ENCODE assay signal across 15 cellular contexts in the genomic region with DNA sequence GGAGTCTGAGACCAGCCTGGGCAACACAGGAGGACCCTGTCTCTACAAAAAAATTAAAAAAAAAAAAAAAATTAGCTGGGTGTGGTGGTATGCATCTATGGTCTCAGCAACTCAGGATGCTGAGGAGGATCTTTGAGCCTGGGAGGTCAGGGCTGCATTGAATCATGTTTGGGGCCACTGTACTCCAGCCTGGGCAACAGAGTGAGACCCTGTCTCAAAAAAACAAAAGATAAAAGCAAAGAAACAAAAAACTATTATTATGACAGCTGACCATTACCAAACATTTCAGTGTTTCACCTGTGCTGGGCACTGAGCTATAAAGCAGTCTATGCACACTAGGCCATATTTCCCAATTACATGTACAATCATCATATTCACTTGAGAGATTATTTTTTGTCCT. TPM values are rescaled to one million over a fixed set of nuclear protein-coding genes. Genes with fewer than 3 reads are reported as not detected.
DNase-seq lines count a peak whose midpoint lies in the region; TF ChIP-seq lines count a peak whose summit lies in the region.
"Had no signal": no experiment of that assay in that cellular context is flagged by ENCODE, and none has a peak within 500 bp of the region (broad histone marks: within the 10 kb centered on the region; RNA-seq: fewer than 3 reads in every experiment).

No MANE protein-coding gene starts in this region.

- H3K9me3 Mint-ChIP-seq in activated naive CD4-positive, alpha-beta T cell treated with anti-CD3 and anti-CD28 coated beads, Interleukin-2, amount 10 ng/mL, durations not matched to agents 7 days and 5 days, result no peaks in the 10 kb centered on the region
- no peaks in the 10 kb centered on the region for H3K9me3 Mint-ChIP-seq in activated CD4-positive, alpha-beta memory T cell treated with anti-CD3 and anti-CD28 coated beads, Interleukin-2, amount 10 ng/mL, durations not matched to agents 7 days and 5 days
- no peaks in the 10 kb centered on the region for H3K9me3 Mint-ChIP-seq in immature natural killer cell
- H3K9me3 Mint-ChIP-seq: neural progenitor cell had no signal

- H3K27me3 Mint-ChIP-seq in activated naive CD4-positive, alpha-beta T cell treated with anti-CD3 and anti-CD28 coated beads, Interleukin-2, amount 10 ng/mL, durations not matched to agents 7 days and 5 days, result no peaks in the 10 kb centered on the region
- no peaks in the 10 kb centered on the region for H3K27me3 Mint-ChIP-seq in activated CD4-positive, alpha-beta memory T cell treated with anti-CD3 and anti-CD28 coated beads, Interleukin-2, amount 10 ng/mL, durations not matched to agents 7 days and 5 days
- H3K27me3 Mint-ChIP-seq in immature natural killer cell (ENCODE audit: low read depth in 3 of 3), result peaks cover 0 to 10% (median 2%) of the 10 kb centered on the region in 3 donors

- POLR2A ChIA-PET in activated CD4-positive, alpha-beta memory T cell treated with anti-CD3 and anti-CD28 coated beads, Interleukin-2, amount 10 ng/mL, durations not matched to agents 7 days and 5 days (lab: Charles Lee), result interaction anchor here (1.5 to 10.1 kb wide), 6 partner anchors 9 to 47 kb away, joined by 4 to 206 read pairs (median 64); partner anchors contain the start of gene BCL2L1

- H3K27ac Mint-ChIP-seq in activated naive CD4-positive, alpha-beta T cell treated with anti-CD3 and anti-CD28 coated beads, Interleukin-2, amount 10 ng/mL, durations not matched to agents 7 days and 5 days, result peak overlapping the region; percentile 98
- peak overlapping the region; percentile 93 for H3K27ac Mint-ChIP-seq in activated CD4-positive, alpha-beta memory T cell treated with anti-CD3 and anti-CD28 coated beads, Interleukin-2, amount 10 ng/mL, durations not matched to agents 7 days and 5 days
- H3K27ac Mint-ChIP-seq in immature natural killer cell, result peak overlapping the region; percentile 98 to 100 (median 100)
- H3K27ac Mint-ChIP-seq: neural progenitor cell had no signal

- H3K36me3 Mint-ChIP-seq in activated naive CD4-positive, alpha-beta T cell treated with anti-CD3 and anti-CD28 coated beads, Interleukin-2, amount 10 ng/mL, durations not matched to agents 7 days and 5 days, result peaks cover 59% of the 10 kb centered on the region
- peaks cover 59% of the 10 kb centered on the region for H3K36me3 Mint-ChIP-seq in activated CD4-positive, alpha-beta memory T cell treated with anti-CD3 and anti-CD28 coated beads, Interleukin-2, amount 10 ng/mL, durations not matched to agents 7 days and 5 days (ENCODE audit: low read depth)
- H3K36me3 Mint-ChIP-seq in immature natural killer cell, result peaks cover 2 to 21% (median 16%) of the 10 kb centered on the region in 3 donors

- no peak overlapping the region for H3K4me3 ChIP-seq in tibial artery
- H3K4me3 ChIP-seq: MG63, neural progenitor cell had no signal

- peak overlapping the region; percentile 88 to 97 for H3K27ac ChIP-seq in tibial artery
- H3K27ac ChIP-seq: neural progenitor cell had no signal

- peaks cover 6 to 100% (median 84%) of the 10 kb centered on the region in 4 donors for H3K4me1 ChIP-seq in tibial artery

- no peaks in the 10 kb centered on the region for H3K9me3 ChIP-seq in tibial artery
- H3K9me3 ChIP-seq: MG63 had no signal

- H3K4me1 Mint-ChIP-seq in activated naive CD4-positive, alpha-beta T cell treated with anti-CD3 and anti-CD28 coated beads, Interleukin-2, amount 10 ng/mL, durations not matched to agents 7 days and 5 days, result peaks cover 86% of the 10 kb centered on the region
- peaks cover 80% of the 10 kb centered on the region for H3K4me1 Mint-ChIP-seq in activated CD4-positive, alpha-beta memory T cell treated with anti-CD3 and anti-CD28 coated beads, Interleukin-2, amount 10 ng/mL, durations not matched to agents 7 days and 5 days
- H3K4me1 Mint-ChIP-seq in immature natural killer cell, result peaks cover 96 to 97% of the 10 kb centered on the region in 2 donors

- CTCF ChIA-PET in activated naive CD4-positive, alpha-beta T cell treated with anti-CD3 and anti-CD28 coated beads, Interleukin-2, amount 10 ng/mL, durations not matched to agents 7 days and 5 days (lab: Charles Lee), result interaction anchor here (1.1 to 9.4 kb wide), 4 partner anchors 11 to 50 kb away, joined by 3 to 95 read pairs (median 21); partner anchors contain the start of gene BCL2L1
- CTCF ChIA-PET in activated CD4-positive, alpha-beta memory T cell treated with anti-CD3 and anti-CD28 coated beads, Interleukin-2, amount 10 ng/mL, durations not matched to agents 7 days and 5 days (lab: Charles Lee), result interaction anchor here (2.1 to 5.3 kb wide), 5 partner anchors 11 to 61 kb away, joined by 9 to 109 read pairs (median 23); partner anchors contain the start of gene BCL2L1

- TF ChIP-seq CTCF in tibial artery (IDR thresholded peaks at IDR 0.05) (no peak), GM10266 (IDR thresholded peaks at IDR 0.05; ENCODE audit: control insufficient read depth, insufficient read depth, low read depth, missing control alignments) (no peak)

- no peaks in the 10 kb centered on the region for H3K27me3 ChIP-seq in tibial artery
- H3K27me3 ChIP-seq: MG63, neural progenitor cell had no signal

- peaks cover 0 to 9% (median 8%) of the 10 kb centered on the region in 3 donors for H3K36me3 ChIP-seq in tibial artery
- H3K36me3 ChIP-seq: neural progenitor cell had no signal

- no peak for DNase-seq in activated naive CD4-positive, alpha-beta T cell treated with anti-CD3 and anti-CD28 coated beads, Interleukin-2, amount 10 ng/mL, durations not matched to agents 7 days and 5 days
- no peak for DNase-seq in activated naive CD4-positive, alpha-beta T cell treated with anti-CD3 and anti-CD28 coated beads, Interleukin-2, amount 50 U/mL, for 16 hours
- no peak for DNase-seq in activated CD4-positive, alpha-beta memory T cell treated with anti-CD3 and anti-CD28 coated beads, Interleukin-2, amount 10 ng/mL, durations not matched to agents 7 days and 5 days
- DNase-seq in immature natural killer cell (no peak), tibial artery (no peak), GM10266 (ENCODE audit: extremely low spot score) (no peak), NCI-H526 treated with DMSO at 0.1 percent for 48 hours (lab: John Stamatoyannopoulos, UW) (no peak), 8988T (no peak)
- DNase-seq: activated CD4-positive, alpha-beta T cell treated with anti-CD3 and anti-CD28 coated beads for 48 hours; DMS53; foreskin fibroblast; GOT3; MG63; NCI-H2171 treated with DMSO at 0.1 percent for 48 hours had no signal

- intact Hi-C loops in tibial artery (cut with DNase I; ENCODE audit: low total_unique reads), result no loop called here

- H3K4me3 Mint-ChIP-seq in activated naive CD4-positive, alpha-beta T cell treated with anti-CD3 and anti-CD28 coated beads, Interleukin-2, amount 10 ng/mL, durations not matched to agents 7 days and 5 days, result no peak overlapping the region
- peak overlapping the region; percentile 76 for H3K4me3 Mint-ChIP-seq in activated CD4-positive, alpha-beta memory T cell treated with anti-CD3 and anti-CD28 coated beads, Interleukin-2, amount 10 ng/mL, durations not matched to agents 7 days and 5 days
- peak overlapping the region; percentile 93 to 99 (median 95) for H3K4me3 Mint-ChIP-seq in immature natural killer cell
- H3K4me3 Mint-ChIP-seq: neural progenitor cell had no signal

RNA-seq across cellular contexts. Expression of gene COX4I2, which starts 35.7 kb away (rescaled TPM):
- total RNA-seq in activated CD4-positive, alpha-beta memory T cell treated with anti-CD3 and anti-CD28 coated beads, Interleukin-2, amount 10 ng/mL, durations not matched to agents 7 days and 5 days, result not detected
- not detected for polyA plus RNA-seq in immature natural killer cell

RNA-seq across cellular contexts. Expression of gene BCL2L1, which starts 49.2 kb away (rescaled TPM):
- 10 to 100 TPM; 67.7 to 72.5 TPM for total RNA-seq in activated CD4-positive, alpha-beta memory T cell treated with anti-CD3 and anti-CD28 coated beads, Interleukin-2, amount 10 ng/mL, durations not matched to agents 7 days and 5 days
- polyA plus RNA-seq in immature natural killer cell, result 10 to 100 TPM; 30.9 to 60.4 (median 39.3) TPM
